In the genomic region with DNA sequence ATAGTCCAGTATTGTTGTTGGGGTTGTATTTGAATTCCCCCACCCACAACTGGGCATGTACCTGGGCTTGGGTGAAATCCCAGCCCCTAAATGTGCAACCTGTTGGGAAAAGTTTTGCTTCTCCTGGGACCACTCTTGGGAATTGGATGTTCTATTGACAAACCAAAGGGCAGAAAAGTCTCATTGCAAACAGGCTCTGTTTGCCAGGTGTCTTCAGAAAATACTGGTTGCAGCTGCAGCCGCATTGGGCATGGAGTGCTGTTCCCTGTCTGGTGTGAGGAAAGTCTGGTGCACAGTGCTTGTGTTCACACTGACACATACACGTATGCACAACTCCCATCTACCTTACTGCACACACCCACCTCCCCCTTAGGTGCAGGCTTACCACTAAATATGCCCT, we compare ENCODE assay signal across 19 cellular contexts.
"Had no signal": no experiment of that assay in that cellular context is flagged by ENCODE, and none has a peak within 500 bp of the region (broad histone marks: within the 10 kb centered on the region; RNA-seq: fewer than 3 reads in every experiment).

No MANE protein-coding gene starts in this region.

- H3K4me3 Mint-ChIP-seq: activated CD8-positive, alpha-beta T cell treated with anti-CD3 and anti-CD28 coated beads for 36 hours; activated naive CD4-positive, alpha-beta T cell treated with anti-CD3 and anti-CD28 coated beads, Interleukin-2, amount 50 U/mL, for 24 hours; activated T-cell treated with anti-CD3 and anti-CD28 coated beads, Interleukin-2, amount 50 U/mL, for 4 hours; natural killer cell treated with Interleukin-12 subunit alpha and Interleukin-12 subunit beta and Interleukin-15 and Interleukin-18, amount 100 ng/mL, for 72 hours had no signal

- H3K9me3 ChIP-seq: adrenal gland, gastroesophageal sphincter, left lung, prostate gland, thyroid gland, uterus had no signal

- DNase-seq: activated CD4-positive, alpha-beta T cell treated with anti-CD3 and anti-CD28 coated beads for 4 hours; activated CD8-positive, alpha-beta T cell treated with anti-CD3 and anti-CD28 coated beads for 36 hours; activated effector memory CD4-positive, alpha-beta T cell treated with anti-CD3 and anti-CD28 coated beads, Interleukin-2, amount 50 U/mL, for 16 hours; activated T-cell treated with anti-CD3 and anti-CD28 coated beads, Interleukin-2, amount 50 U/mL, for 4 hours; adrenal gland; caudate nucleus; left lung; right cardiac atrium; stimulated activated CD4-positive, alpha-beta T cell treated with anti-CD3 and anti-CD28 coated beads, Interleukin-1b, Interleukin-23, amount 100 ng/mL, for 48 hours; T-helper 1 cell; thyroid gland; uterus had no signal

- H3K27me3 ChIP-seq: adrenal gland, left lung, thyroid gland, uterus had no signal

- H3K4me1 ChIP-seq: adrenal gland, gastroesophageal sphincter, prostate gland, thyroid gland, uterus had no signal

- H3K27me3 Mint-ChIP-seq: activated naive CD4-positive, alpha-beta T cell treated with anti-CD3 and anti-CD28 coated beads, Interleukin-2, amount 50 U/mL, for 24 hours had no signal

- ATAC-seq: activated CD8-positive, alpha-beta T cell treated with anti-CD3 and anti-CD28 coated beads for 36 hours; activated T-cell treated with anti-CD3 and anti-CD28 coated beads, Interleukin-2, amount 50 U/mL, for 4 hours; gastroesophageal sphincter; natural killer cell treated with Interleukin-12 subunit alpha and Interleukin-12 subunit beta and Interleukin-15 and Interleukin-18, amount 100 ng/mL, for 72 hours; right cardiac atrium had no signal

- H3K4me3 ChIP-seq: adrenal gland, gastroesophageal sphincter, left lung, prostate gland, thyroid gland, uterus had no signal

- H3K36me3 Mint-ChIP-seq: activated naive CD4-positive, alpha-beta T cell treated with anti-CD3 and anti-CD28 coated beads, Interleukin-2, amount 50 U/mL, for 24 hours; natural killer cell treated with Interleukin-12 subunit alpha and Interleukin-12 subunit beta and Interleukin-15 and Interleukin-18, amount 100 ng/mL, for 72 hours had no signal

- H3K9me3 Mint-ChIP-seq: activated CD8-positive, alpha-beta T cell treated with anti-CD3 and anti-CD28 coated beads for 36 hours; activated naive CD4-positive, alpha-beta T cell treated with anti-CD3 and anti-CD28 coated beads, Interleukin-2, amount 50 U/mL, for 24 hours; activated T-cell treated with anti-CD3 and anti-CD28 coated beads, Interleukin-2, amount 50 U/mL, for 4 hours; natural killer cell treated with Interleukin-12 subunit alpha and Interleukin-12 subunit beta and Interleukin-15 and Interleukin-18, amount 100 ng/mL, for 72 hours had no signal

- H3K27ac Mint-ChIP-seq: activated CD8-positive, alpha-beta T cell treated with anti-CD3 and anti-CD28 coated beads for 36 hours; activated naive CD4-positive, alpha-beta T cell treated with anti-CD3 and anti-CD28 coated beads, Interleukin-2, amount 50 U/mL, for 24 hours; natural killer cell treated with Interleukin-12 subunit alpha and Interleukin-12 subunit beta and Interleukin-15 and Interleukin-18, amount 100 ng/mL, for 72 hours had no signal

- H3K36me3 ChIP-seq: adrenal gland, gastroesophageal sphincter, left lung, prostate gland, thyroid gland, uterus had no signal

- H3K27ac ChIP-seq: adrenal gland, gastroesophageal sphincter, left lung, prostate gland, thyroid gland, uterus, VCaP had no signal

- FAIRE-seq: colon, endometrium had no signal

- H3K4me1 Mint-ChIP-seq: activated naive CD4-positive, alpha-beta T cell treated with anti-CD3 and anti-CD28 coated beads, Interleukin-2, amount 50 U/mL, for 24 hours had no signal
